Comparison of ENCODE assay signal across 19 cellular contexts in genomic region chr1:91707890-91708218, GRCh38.
DNase-seq lines count a peak whose midpoint lies in the region; ATAC-seq, FAIRE-seq and TF ChIP-seq lines count a peak whose summit lies in the region.
"Had no signal": no experiment of that assay in that cellular context is flagged by ENCODE, and none has a peak within 500 bp of the region (broad histone marks: within the 10 kb centered on the region; RNA-seq: fewer than 3 reads in every experiment).

No MANE protein-coding gene starts in this region.

- H3K4me1 Mint-ChIP-seq in immature natural killer cell, result peaks cover 87 to 98% of the 10 kb centered on the region in 2 donors

- H3K4me3 ChIP-seq in bronchial epithelial cell (ENCODE audit: low read depth, low read length), result no peak overlapping the region
- no peak overlapping the region for H3K4me3 ChIP-seq in gastrocnemius medialis
- H3K4me3 ChIP-seq: GM23338 had no signal

- H3K4me3 Mint-ChIP-seq in immature natural killer cell, result peak overlapping the region in 2 of 5 donors; percentile 24 to 38
- H3K4me3 Mint-ChIP-seq: GM23338 had no signal

- peak; percentile 49 for ATAC-seq in esophagus mucosa
- no peak for ATAC-seq in gastrocnemius medialis
- ATAC-seq in GM18868 (IDR thresholded peaks at IDR 0.05; ENCODE audit: unreplicated experiment), result no peak
- ATAC-seq in GM18517 (IDR thresholded peaks at IDR 0.05; ENCODE audit: unreplicated experiment), result no peak
- ATAC-seq: GM23338 had no signal

- DNase-seq in bronchial epithelial cell (ENCODE audit: low read depth), result no peak
- DNase-seq in immature natural killer cell, result no peak
- DNase-seq in gastrocnemius medialis, result no peak
- DNase-seq in HTR-8/SVneo (ENCODE audit: insufficient read length, low spot score), result no peak
- DNase-seq in GM10248 (ENCODE audit: extremely low spot score), result no peak
- DNase-seq: AML-193, DND-41, HCEC 1CT, KG1, NCI-H1105 treated with DMSO at 0.1 percent for 48 hours, NCI-H1694 treated with DMSO at 0.1 percent for 48 hours, NCI-H2227 treated with DMSO at 0.1 percent for 48 hours, NCI-H524, RPMI8226 had no signal

- peak overlapping the region; percentile 31 to 56 (median 52) for H3K27ac ChIP-seq in gastrocnemius medialis
- H3K27ac ChIP-seq: C4-2B had no signal

- H3K9me3 Mint-ChIP-seq in immature natural killer cell, result no peaks in the 10 kb centered on the region
- H3K9me3 Mint-ChIP-seq: GM23338 had no signal

- H3K9me3 ChIP-seq in gastrocnemius medialis, result no peaks in the 10 kb centered on the region

- H3K27me3 ChIP-seq in bronchial epithelial cell (ENCODE audit: control insufficient read depth, insufficient read depth, low read length), result no peaks in the 10 kb centered on the region
- no peaks in the 10 kb centered on the region for H3K27me3 ChIP-seq in gastrocnemius medialis

- POLR2A ChIA-PET in GM10248 (lab: Yijun Ruan, JAX), result interaction anchor here (0.6 kb wide), 1 partner anchor 1041 kb away, joined by 4 read pairs; no protein-coding TSS in a partner anchor

- TF ChIP-seq POLR2A in gastrocnemius medialis (IDR thresholded peaks at IDR 0.05), result no peak

- H3K27me3 Mint-ChIP-seq in immature natural killer cell (ENCODE audit: low read depth in 3 of 3), result peaks cover 2 to 53% (median 33%) of the 10 kb centered on the region in 3 donors

- peaks cover 68 to 96% (median 78%) of the 10 kb centered on the region in 3 donors for H3K36me3 Mint-ChIP-seq in immature natural killer cell

- peaks cover 8 to 9% of the 10 kb centered on the region in 2 donors for H3K4me1 ChIP-seq in gastrocnemius medialis

- H3K27ac Mint-ChIP-seq in immature natural killer cell, result peak overlapping the region; percentile 83 to 94 (median 90)
- H3K27ac Mint-ChIP-seq: GM23338 had no signal

- CTCF ChIA-PET in GM10248 (lab: Yijun Ruan, JAX), result interaction anchor here (1.2 to 2.3 kb wide), 6 partner anchors 9 to 176 kb away, joined by 3 to 6 read pairs (median 5); no protein-coding TSS in a partner anchor

- intact Hi-C loops in gastrocnemius medialis (cut with DNase I; ENCODE audit: low total_unique reads), result no loop called here

- in situ Hi-C loops in gastrocnemius medialis (cut with MboI; ENCODE audit: low sequenced_read_pairs in 4 of 4), result no loop called here

- TF ChIP-seq CTCF in bronchial epithelial cell (IDR thresholded peaks at IDR 0.05; ENCODE audit: insufficient read depth, low read length, severe bottlenecking), result no peak
- TF ChIP-seq CTCF in gastrocnemius medialis (IDR thresholded peaks at IDR 0.05 in 4 of 5, conservative IDR thresholded peaks at IDR 0.05 in 1 of 5), result no peak
- TF ChIP-seq CTCF in GM10248 (IDR thresholded peaks at IDR 0.05; ENCODE audit: control extremely low read depth, extremely low read depth, low read depth, missing control alignments), result no peak

- H3K36me3 ChIP-seq in bronchial epithelial cell (ENCODE audit: control insufficient read depth, insufficient read depth, low read length) (no peaks in the 10 kb centered on the region), gastrocnemius medialis (peaks cover 0 to 8% of the 10 kb centered on the region in 2 donors)

- peak; percentile 66 for FAIRE-seq in bronchial epithelial cell (lab: Jason Lieb, UNC)
- FAIRE-seq in HTR-8/SVneo (lab: Jason Lieb, UNC), result no peak
